In genomic region chr5:12896086-12896485, GRCh38 we compare ENCODE assay signal across 34 cellular contexts.
DNase-seq lines count a peak whose midpoint lies in the region; FAIRE-seq and TF ChIP-seq lines count a peak whose summit lies in the region.
"Had no signal": no experiment of that assay in that cellular context is flagged by ENCODE, and none has a peak within 500 bp of the region (broad histone marks: within the 10 kb centered on the region; RNA-seq: fewer than 3 reads in every experiment).

No MANE protein-coding gene starts in this region.

- no peaks in the 10 kb centered on the region for H3K36me3 ChIP-seq in HEK293 (ENCODE audit: control insufficient read depth in 2 of 2, insufficient read depth in 1 of 2, low read length in 2 of 2)
- no peaks in the 10 kb centered on the region for H3K36me3 ChIP-seq in H1 (ENCODE audit: control insufficient read depth in 2 of 4, insufficient read depth in 4 of 4, low read length in 3 of 4)
- H3K36me3 ChIP-seq: BE2C; BLaER1; BLaER1 treated with 17β-estradiol and CSF1 and Interleukin-3, amounts not matched to agents 10 nM and 100 nM had no signal

- H3K9me3 ChIP-seq in H9 (ENCODE audit: control insufficient read depth, low read depth, low read length) (no peaks in the 10 kb centered on the region), HEK293 (ENCODE audit: control insufficient read depth, insufficient read depth, low read depth, low read length) (no peaks in the 10 kb centered on the region), H1 (ENCODE audit: insufficient read depth in 2 of 2, low read depth in 1 of 2, low read length in 1 of 2) (no peaks in the 10 kb centered on the region)
- H3K9me3 ChIP-seq: A549; BE2C; BLaER1; BLaER1 treated with 17β-estradiol and CSF1 and Interleukin-3, amounts not matched to agents 10 nM and 100 nM; Caco-2 had no signal

- H3K4ac ChIP-seq in H9 (ENCODE audit: low read depth, low read length): no peak overlapping the region
- no peak overlapping the region for H3K4ac ChIP-seq in H1 (replicated peaks; ENCODE audit: insufficient read length, low read depth, low read length)

- no peak overlapping the region for H2BK20ac ChIP-seq in H9 (ENCODE audit: low read depth, low read length, poor library complexity, severe bottlenecking)
- H2BK20ac ChIP-seq in H1 (ENCODE audit: low read length): no peak overlapping the region

- TF ChIP-seq POLR2A in H1 (IDR thresholded peaks at IDR 0.05; ENCODE audit: control extremely low read depth in 1 of 2, low read depth in 2 of 2, low read length in 2 of 2): no peak

- H3K79me1 ChIP-seq in H9 (ENCODE audit: insufficient read depth, low read depth, low read length, poor library complexity, severe bottlenecking) (no peaks in the 10 kb centered on the region), H1 (ENCODE audit: low read depth, low read length) (no peaks in the 10 kb centered on the region)

- no peaks in the 10 kb centered on the region for H3K4me1 Mint-ChIP-seq in H9
- H3K4me1 Mint-ChIP-seq: B cell; CD14-positive monocyte; CD4-positive, alpha-beta memory T cell; CD4-positive, CD25-positive, alpha-beta regulatory T cell; CD8-positive, alpha-beta memory T cell had no signal

- no peak overlapping the region for H3K4me2 ChIP-seq in H9 (ENCODE audit: insufficient read depth, insufficient read length, low read length)
- no peak overlapping the region for H3K4me2 ChIP-seq in H1 (ENCODE audit: insufficient read depth in 1 of 2, low read depth in 2 of 2, low read length in 2 of 2)
- H3K4me2 ChIP-seq: A549; BLaER1; BLaER1 treated with 17β-estradiol and CSF1 and Interleukin-3, amounts not matched to agents 10 nM and 100 nM had no signal

- H4K91ac ChIP-seq in H9 (ENCODE audit: insufficient read length, low read depth, low read length): no peak overlapping the region
- no peak overlapping the region for H4K91ac ChIP-seq in H1 (replicated peaks; ENCODE audit: insufficient read length, low read length)

- H3K27ac ChIP-seq in H9 (ENCODE audit: insufficient read length, low read depth, low read length) (no peak overlapping the region), HEK293 (ENCODE audit: extremely low read depth, low read depth, low read length) (no peak overlapping the region), H1 (ENCODE audit: low read depth, low read length) (no peak overlapping the region)
- H3K27ac ChIP-seq: 22Rv1; A549; BLaER1; BLaER1 treated with 17β-estradiol and CSF1 and Interleukin-3, amounts not matched to agents 10 nM and 100 nM; C4-2B had no signal

- no peaks in the 10 kb centered on the region for H4K20me1 ChIP-seq in H9 (ENCODE audit: control insufficient read depth, insufficient read depth, insufficient read length)
- H4K20me1 ChIP-seq in H1 (replicated peaks in 1 of 2; ENCODE audit: control insufficient read depth in 1 of 2, insufficient read depth in 2 of 2, low read length in 2 of 2): no peaks in the 10 kb centered on the region
- H4K20me1 ChIP-seq: BLaER1; BLaER1 treated with 17β-estradiol and CSF1 and Interleukin-3, amounts not matched to agents 10 nM and 100 nM had no signal

- no CpG with 5 or more reads among the region's 3 CpGs for WGBS in H9 (ENCODE audit: extremely low coverage, insufficient read length, low lambda C conversion rate)
- WGBS in H1 (ENCODE audit: extremely low coverage in 1 of 2, insufficient coverage in 1 of 2, insufficient read length in 1 of 2, insufficient replicate concordance in 2 of 2, low coverage in 1 of 2, low lambda C conversion rate in 2 of 2, missing lambda C conversion rate in 1 of 2), 2 experiments: 87% methylated on average over 3 of the region's 3 CpGs; no CpG with 5 or more reads in 1 of the 2 experiments

- no peak overlapping the region for H3K4me3 Mint-ChIP-seq in H9
- H3K4me3 Mint-ChIP-seq: B cell; CD14-positive monocyte; CD4-positive, alpha-beta memory T cell; CD4-positive, alpha-beta T cell; CD4-positive, CD25-positive, alpha-beta regulatory T cell; CD8-positive, alpha-beta memory T cell; CD8-positive, alpha-beta T cell had no signal

- no peaks in the 10 kb centered on the region for H3K27me3 ChIP-seq in H9 (ENCODE audit: insufficient read depth, low read length)
- H3K27me3 ChIP-seq in H1 (replicated peaks in 1 of 4; ENCODE audit: control insufficient read depth in 3 of 4, extremely low read depth in 1 of 4, insufficient read depth in 3 of 4, low read length in 3 of 4): no peaks in the 10 kb centered on the region
- H3K27me3 ChIP-seq: BE2C; BLaER1; BLaER1 treated with 17β-estradiol and CSF1 and Interleukin-3, amounts not matched to agents 10 nM and 100 nM had no signal

- TF ChIP-seq EP300 in H1 (IDR thresholded peaks at IDR 0.05; ENCODE audit: borderline replicate concordance in 1 of 2, low read depth in 2 of 2, low read length in 2 of 2): peak in 1 of 2 experiments; percentile 93; a peak in 1 of 3 replicates

- H3K23ac ChIP-seq in H9 (ENCODE audit: insufficient read length, low read depth, low read length) (no peak overlapping the region), H1 (ENCODE audit: insufficient read length) (no peak overlapping the region)

- H3K56ac ChIP-seq in H9 (ENCODE audit: insufficient read length, low read depth, low read length) (no peak overlapping the region), H1 (replicated peaks; ENCODE audit: insufficient read length, low read depth, low read length) (no peak overlapping the region)

- H3K18ac ChIP-seq in H9 (ENCODE audit: insufficient read length, low read depth, low read length) (no peak overlapping the region), H1 (ENCODE audit: extremely low read depth, low read length) (no peak overlapping the region)

- H3K4me1 ChIP-seq in H9 (ENCODE audit: insufficient read depth, low read length) (no peaks in the 10 kb centered on the region), HEK293 (ENCODE audit: control insufficient read depth, insufficient read depth, low read length) (no peaks in the 10 kb centered on the region), H1 (replicated peaks in 1 of 4; ENCODE audit: control insufficient read depth in 3 of 4, insufficient read depth in 4 of 4, low read length in 3 of 4) (no peaks in the 10 kb centered on the region)
- H3K4me1 ChIP-seq: A549; BE2C; BLaER1; BLaER1 treated with 17β-estradiol and CSF1 and Interleukin-3, amounts not matched to agents 10 nM and 100 nM; Caco-2 had no signal

- no peaks in the 10 kb centered on the region for H3K79me2 ChIP-seq in H9 (ENCODE audit: insufficient read depth, low read length)
- H3K79me2 ChIP-seq in H1 (ENCODE audit: control insufficient read depth in 1 of 2, insufficient read depth in 2 of 2, low read length in 2 of 2): no peaks in the 10 kb centered on the region

- POLR2A ChIA-PET in HEK293 (lab: Yijun Ruan, JAX) (no interaction called here), H1 (lab: Charles Lee; ENCODE audit: partially characterized antibody) (no interaction called here)

- H4K5ac ChIP-seq in H9 (ENCODE audit: insufficient read length, low read depth, low read length) (peak overlapping the region; percentile 51), H1 (ENCODE audit: insufficient read length, low read depth, low read length) (no peak overlapping the region)

- H3K23me2 ChIP-seq in H9 (ENCODE audit: insufficient read length, low read depth, low read length, poor library complexity, severe bottlenecking): no peaks in the 10 kb centered on the region
- H3K23me2 ChIP-seq in H1 (ENCODE audit: low read depth, low read length): no peaks in the 10 kb centered on the region

- TF ChIP-seq RAD21 in H1 (IDR thresholded peaks at IDR 0.05 in 1 of 2, conservative IDR thresholded peaks at IDR 0.05 in 1 of 2; ENCODE audit: low read depth in 2 of 2, low read length in 2 of 2): no peak

- no peaks in the 10 kb centered on the region for H3K36me3 Mint-ChIP-seq in H9 (ENCODE audit: insufficient read depth in 1 of 3, low read depth in 3 of 3)
- H3K36me3 Mint-ChIP-seq: CD14-positive monocyte; CD4-positive, alpha-beta memory T cell; CD4-positive, CD25-positive, alpha-beta regulatory T cell; CD8-positive, alpha-beta memory T cell; CD8-positive, alpha-beta T cell had no signal

- no peak overlapping the region for H3K27ac Mint-ChIP-seq in H9
- H3K27ac Mint-ChIP-seq: B cell; CD14-positive monocyte; CD4-positive, alpha-beta memory T cell; CD4-positive, alpha-beta T cell; CD4-positive, CD25-positive, alpha-beta regulatory T cell; CD8-positive, alpha-beta memory T cell; CD8-positive, alpha-beta T cell had no signal

- no peaks in the 10 kb centered on the region for H3K9me3 Mint-ChIP-seq in H9

- H3K14ac ChIP-seq in H9 (ENCODE audit: insufficient read depth, low read length) (no peak overlapping the region), H1 (ENCODE audit: insufficient read length) (no peak overlapping the region)

- CTCF ChIA-PET in HEK293 (lab: Yijun Ruan, JAX): no interaction called here
- CTCF ChIA-PET in H1 (lab: Charles Lee; ENCODE audit: partially characterized antibody): interaction anchor here (0.6 kb wide), 1 partner anchor 1179 kb away, joined by 3 read pairs; no protein-coding TSS in a partner anchor

- no peak overlapping the region for H3K9ac ChIP-seq in H9 (ENCODE audit: extremely low read depth, insufficient read length, low read length)
- H3K9ac ChIP-seq in H1 (replicated peaks in 1 of 4; ENCODE audit: extremely low read depth in 1 of 4, low read depth in 3 of 4, low read length in 3 of 4): no peak overlapping the region
- H3K9ac ChIP-seq: BLaER1; BLaER1 treated with 17β-estradiol and CSF1 and Interleukin-3, amounts not matched to agents 10 nM and 100 nM had no signal

- H2AK5ac ChIP-seq in H9 (ENCODE audit: insufficient read length, low read length): no peak overlapping the region
- H2AK5ac ChIP-seq in H1 (ENCODE audit: low read depth, low read length): no peak overlapping the region

- H4K8ac ChIP-seq in H9 (replicated peaks; ENCODE audit: insufficient read length, low read depth, low read length): no peak overlapping the region
- no peak overlapping the region for H4K8ac ChIP-seq in H1 (ENCODE audit: extremely low read depth, insufficient read depth, low read length)

- DNase-seq in H9 (no peak), H1 (ENCODE audit: low read depth in 1 of 2, low spot score in 2 of 2) (no peak), pons (ENCODE audit: low spot score) (no peak), DMS114 treated with DMSO at 0.1 percent for 48 hours (lab: John Stamatoyannopoulos, UW; ENCODE audit: unreplicated experiment) (no peak), SHP77 (lab: John Stamatoyannopoulos, UW) (no peak)
- DNase-seq: 8988T; ACHN; AML-193; BE2C; C1 segment of cervical spinal cord; Caco-2; Calu3; CD4-positive, alpha-beta memory T cell; CD4-positive, alpha-beta T cell; CD4-positive, CD25-positive, alpha-beta regulatory T cell; CD8-positive, alpha-beta memory T cell; CD8-positive, alpha-beta T cell; COR-L47; DMS 273 treated with DMSO at 0.1 percent for 48 hours; DMS153; DMS53; DMS79; DMS79 treated with DMSO at 0.1 percent for 48 hours; DND-41; EL had no signal

- no peak overlapping the region for H3T11ph ChIP-seq in H9 (ENCODE audit: low read length)

- FAIRE-seq in H1 (lab: Jason Lieb, UNC): no peak
- FAIRE-seq: A204.1, A549 had no signal

- H3K27me3 Mint-ChIP-seq in H9 (ENCODE audit: low read depth): no peaks in the 10 kb centered on the region
- H3K27me3 Mint-ChIP-seq: B cell; CD4-positive, alpha-beta memory T cell; CD4-positive, alpha-beta T cell; CD4-positive, CD25-positive, alpha-beta regulatory T cell had no signal

- H2BK12ac ChIP-seq in H9 (ENCODE audit: insufficient read length, low read depth, low read length): no peak overlapping the region
- no peak overlapping the region for H2BK12ac ChIP-seq in H1 (ENCODE audit: low read depth, low read length)

- no peak overlapping the region for H3K4me3 ChIP-seq in HEK293 (ENCODE audit: low read depth, low read length)
- H3K4me3 ChIP-seq in H1 (ENCODE audit: extremely low read depth in 1 of 4, insufficient read depth in 2 of 4, low read depth in 3 of 4, low read length in 4 of 4): no peak overlapping the region
- H3K4me3 ChIP-seq: A549; BLaER1; BLaER1 treated with 17β-estradiol and CSF1 and Interleukin-3, amounts not matched to agents 10 nM and 100 nM had no signal

- H2AFZ ChIP-seq in H9 (ENCODE audit: low read length): no peak overlapping the region
- H2AFZ ChIP-seq in H1 (ENCODE audit: low read length): 0 out of 2 replicates have a peak overlapping the region, but pooled peaks have one; percentile 40

- H2BK120ac ChIP-seq in H9 (ENCODE audit: low read depth, low read length, poor library complexity, severe bottlenecking) (no peak overlapping the region), H1 (replicated peaks; ENCODE audit: low read depth, low read length) (no peak overlapping the region)

- no peak for TF ChIP-seq CTCF in H9 (conservative IDR thresholded peaks at IDR 0.05)
- no peak for TF ChIP-seq CTCF in HEK293 (tag by site-specific recombination; IDR thresholded peaks at IDR 0.05)
- no peak for TF ChIP-seq CTCF in H1 (IDR thresholded peaks at IDR 0.05; ENCODE audit: control extremely low read depth in 1 of 3, insufficient read depth in 1 of 3, low read depth in 1 of 3, low read length in 3 of 3)

- no peak overlapping the region for H2BK15ac ChIP-seq in H9 (ENCODE audit: low read depth, low read length)
- no peak overlapping the region for H2BK15ac ChIP-seq in H1 (ENCODE audit: low read length)

- H2BK5ac ChIP-seq in H9 (ENCODE audit: insufficient read length, low read length) (no peak overlapping the region), H1 (ENCODE audit: low read depth, low read length) (no peak overlapping the region)
